ENCODE assay signal across 9 cellular contexts in the genomic region with DNA sequence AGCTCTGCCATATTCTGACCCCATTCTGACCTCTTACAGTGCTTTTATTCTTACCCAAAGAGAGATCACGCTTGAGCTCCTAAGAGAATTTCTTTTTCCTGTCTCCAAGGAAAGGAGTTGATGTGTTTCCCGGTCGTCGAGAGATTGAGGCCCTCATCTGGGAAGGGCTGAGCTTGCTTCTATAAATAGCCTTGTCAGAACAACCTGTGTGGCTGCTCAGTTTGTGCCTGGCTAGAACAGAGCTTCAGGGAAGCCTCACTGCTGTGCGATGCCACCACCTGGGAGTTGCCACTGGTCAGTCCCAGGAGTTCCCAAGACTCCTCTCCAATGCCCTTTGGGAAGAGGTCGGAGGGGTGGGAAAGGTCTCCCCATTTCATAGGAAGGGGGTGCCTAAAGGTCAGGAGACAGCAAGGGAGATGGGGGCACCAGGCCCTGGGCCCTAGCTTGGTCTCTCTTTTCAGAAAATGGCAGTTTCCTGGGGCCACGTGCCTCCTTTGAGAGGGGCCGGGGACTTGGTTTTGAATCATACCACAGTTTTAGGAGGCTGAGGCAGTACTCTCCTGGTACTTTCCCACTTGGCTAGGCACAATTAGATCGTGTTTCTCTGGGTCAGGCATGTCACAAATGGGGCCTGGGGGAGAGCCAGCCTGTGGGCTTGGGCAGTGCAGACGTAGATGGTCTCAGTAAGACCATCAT. TPM values are rescaled to one million over a fixed set of nuclear protein-coding genes. Genes with fewer than 3 reads are reported as not detected.
DNase-seq lines count a peak whose midpoint lies in the region; ATAC-seq and TF ChIP-seq lines count a peak whose summit lies in the region.
"Had no signal": no experiment of that assay in that cellular context is flagged by ENCODE, and none has a peak within 500 bp of the region (broad histone marks: within the 10 kb centered on the region; RNA-seq: fewer than 3 reads in every experiment).

No MANE protein-coding gene starts in this region.

- peaks cover 25 to 98% of the 10 kb centered on the region in 2 donors for H3K4me1 ChIP-seq in left lung
- peaks cover 8 to 24% of the 10 kb centered on the region in 2 donors for H3K4me1 ChIP-seq in thoracic aorta (ENCODE audit: control insufficient read depth in 1 of 2, low read depth in 2 of 2)

- H3K9me3 Mint-ChIP-seq in activated T-cell treated with anti-CD3 and anti-CD28 coated beads, Interleukin-2, amount 50 U/mL, for 4 hours: no peaks in the 10 kb centered on the region

- peaks cover 73% of the 10 kb centered on the region for H3K4me1 Mint-ChIP-seq in activated T-cell treated with anti-CD3 and anti-CD28 coated beads, Interleukin-2, amount 50 U/mL, for 4 hours (ENCODE audit: low read depth)

- intact Hi-C loops in left lung (cut with DNase I): no loop called here

- no peaks in the 10 kb centered on the region for H3K27me3 Mint-ChIP-seq in activated T-cell treated with anti-CD3 and anti-CD28 coated beads, Interleukin-2, amount 50 U/mL, for 4 hours (ENCODE audit: low read depth)

- H3K27ac ChIP-seq in left lung: peak overlapping the region; percentile 84 to 99
- no peak overlapping the region for H3K27ac ChIP-seq in thoracic aorta
- no peak overlapping the region for H3K27ac ChIP-seq in RWPE1

- H3K9me3 ChIP-seq in left lung: no peaks in the 10 kb centered on the region
- no peaks in the 10 kb centered on the region for H3K9me3 ChIP-seq in thoracic aorta

- no peak for ATAC-seq in activated T-cell treated with anti-CD3 and anti-CD28 coated beads, Interleukin-2, amount 50 U/mL, for 4 hours
- ATAC-seq in left lung (peak; percentile 56), thoracic aorta (ENCODE audit: insufficient number of reproducible peaks, low FRiP score, low read depth) (no peak), GM21786 (IDR thresholded peaks at IDR 0.05; ENCODE audit: unreplicated experiment) (no peak)

- peak overlapping the region in 1 of 2 donors; percentile 80 for H3K4me3 ChIP-seq in left lung
- H3K4me3 ChIP-seq in thoracic aorta: peak overlapping the region; percentile 4

- H3K36me3 ChIP-seq in left lung: peaks cover 0 to 16% of the 10 kb centered on the region in 2 donors
- H3K36me3 ChIP-seq in thoracic aorta: no peaks in the 10 kb centered on the region

- CTCF ChIA-PET in RWPE1 (lab: Yijun Ruan, JAX): interaction anchor here (0.5 to 0.9 kb wide), 2 partner anchors 99 to 1163 kb away, joined by 3 read pairs; no protein-coding TSS in a partner anchor

- no peak for TF ChIP-seq CTCF in left lung (IDR thresholded peaks at IDR 0.05)
- TF ChIP-seq CTCF in thoracic aorta (IDR thresholded peaks at IDR 0.05): no peak
- no peak for TF ChIP-seq CTCF in RWPE1 (conservative IDR thresholded peaks at IDR 0.05; ENCODE audit: low read depth)

- H3K27me3 ChIP-seq in left lung (no peaks in the 10 kb centered on the region), thoracic aorta (replicated peaks; ENCODE audit: insufficient read depth) (no peaks in the 10 kb centered on the region)

- POLR2A ChIA-PET in RWPE1 (lab: Yijun Ruan, JAX; ENCODE audit: low non-redundant PET): interaction anchor here (0.6 kb wide), 1 partner anchor 52 kb away, joined by 4 read pairs; a partner anchor contains a TSS

- H3K36me3 Mint-ChIP-seq in activated T-cell treated with anti-CD3 and anti-CD28 coated beads, Interleukin-2, amount 50 U/mL, for 4 hours (ENCODE audit: insufficient read depth): peaks cover 48% of the 10 kb centered on the region

- peak; percentile 64 for DNase-seq in activated CD4-positive, alpha-beta T cell treated with anti-CD3 and anti-CD28 coated beads for 48 hours
- no peak for DNase-seq in activated CD4-positive, alpha-beta T cell treated with anti-CD3 and anti-CD28 coated beads for 1 hour
- peak; percentile 50 for DNase-seq in activated T-cell treated with anti-CD3 and anti-CD28 coated beads, Interleukin-2, amount 50 U/mL, for 4 hours
- DNase-seq in left lung (no peak), thoracic aorta (ENCODE audit: low spot score) (no peak), RWPE1 (ENCODE audit: low spot score) (no peak), T-helper 9 cell (no peak)
- DNase-seq: NCI-H2029 had no signal

- peak overlapping the region; percentile 90 for H3K4me3 Mint-ChIP-seq in activated T-cell treated with anti-CD3 and anti-CD28 coated beads, Interleukin-2, amount 50 U/mL, for 4 hours

RNA-seq across cellular contexts. Expression of a gene that starts 52.1 kb away (rescaled TPM):
- total RNA-seq in activated T-cell treated with anti-CD3 and anti-CD28 coated beads, Interleukin-2, amount 50 U/mL, for 4 hours: 10 to 100 TPM; 40.8 to 49.0 (median 41.4) TPM
- total RNA-seq in left lung (10 to 100 TPM; 37.5 to 39.5 TPM), thoracic aorta (10 to 100 TPM; 40.5 to 41.1 TPM)

RNA-seq across cellular contexts. Expression of a gene that starts 52.8 kb away (rescaled TPM):
- total RNA-seq in activated T-cell treated with anti-CD3 and anti-CD28 coated beads, Interleukin-2, amount 50 U/mL, for 4 hours: 100 to 1,000 TPM; 179 to 227 (median 216) TPM
- total RNA-seq in left lung (10 to 100 TPM; 26.5 to 40.9 TPM), thoracic aorta (10 to 100 TPM; 21.7 to 22.8 TPM)

Comparison
In these comparisons a context has a peak if more than half of its experiments do, and no peak if none do; other contexts are left out.
1. DNase-seq: peak in activated CD4-positive, alpha-beta T cell treated with anti-CD3 and anti-CD28 coated beads for 48 hours (single experiment) and activated T-cell treated with anti-CD3 and anti-CD28 coated beads, Interleukin-2, amount 50 U/mL, for 4 hours (single experiment); none in activated CD4-positive, alpha-beta T cell treated with anti-CD3 and anti-CD28 coated beads for 1 hour (single experiment), left lung (0 of 2), thoracic aorta (single experiment), RWPE1 (single experiment) and T-helper 9 cell (single experiment).
2. H3K27ac ChIP-seq: peak in left lung (2 of 2); none in thoracic aorta (0 of 2) and RWPE1 (single experiment).
3. RNA of a gene that starts 52.8 kb away (total RNA-seq): 179 to 227 TPM in activated T-cell treated with anti-CD3 and anti-CD28 coated beads, Interleukin-2, amount 50 U/mL, for 4 hours; 26.5 to 40.9 TPM in left lung and 21.7 to 22.8 TPM in thoracic aorta; every median in the first group is over 4 times any median in the second.